21 cellular contexts compared by ENCODE assay signal in the genomic region with DNA sequence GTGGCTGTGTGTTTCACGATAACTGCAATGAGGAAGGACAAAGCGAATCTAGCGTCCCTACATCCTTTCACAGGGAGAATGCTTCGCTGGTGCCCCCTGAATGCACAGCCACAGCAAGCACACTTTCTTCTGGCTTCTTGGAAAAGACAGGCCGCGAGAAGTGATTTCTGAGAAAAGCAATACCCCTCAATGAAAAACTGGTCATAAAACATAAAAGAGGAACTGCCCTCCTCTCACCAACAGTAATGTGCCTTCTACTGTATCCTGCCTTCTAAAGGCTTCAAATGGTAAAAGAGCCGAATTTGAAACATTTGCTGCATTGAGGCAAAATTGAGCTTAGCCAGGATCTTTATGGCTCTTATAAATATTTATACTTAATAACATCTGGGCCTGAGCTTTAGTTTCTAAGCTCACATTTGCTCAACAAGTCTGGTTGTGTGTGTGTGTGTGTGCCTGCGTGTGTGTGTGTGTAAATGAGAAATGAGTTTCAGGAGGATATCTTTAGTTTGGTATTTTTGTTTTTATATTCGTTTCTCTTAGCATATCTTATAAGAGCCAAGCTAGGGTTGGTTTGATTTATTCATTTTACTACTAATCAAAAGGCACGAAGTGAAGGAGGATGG.
A peak's percentile ranks its signal among the peaks of the same experiment; 100 is the strongest.
DNase-seq lines count a peak whose midpoint lies in the region; TF ChIP-seq lines count a peak whose summit lies in the region.
"Had no signal": no experiment of that assay in that cellular context is flagged by ENCODE, and none has a peak within 500 bp of the region (broad histone marks: within the 10 kb centered on the region; RNA-seq: fewer than 3 reads in every experiment).

No MANE protein-coding gene starts in this region.

- CTCF ChIA-PET in mammary epithelial cell (lab: Charles Lee; ENCODE audit: low non-redundant PET), result no interaction called here

- no peaks in the 10 kb centered on the region for H4K20me1 ChIP-seq in mammary epithelial cell (ENCODE audit: insufficient read depth, low read length)
- no peaks in the 10 kb centered on the region for H4K20me1 ChIP-seq in OCI-LY3 (ENCODE audit: insufficient read depth, low read length)

- no peaks in the 10 kb centered on the region for H3K36me3 ChIP-seq in breast epithelium
- H3K36me3 ChIP-seq in mammary epithelial cell (ENCODE audit: insufficient read depth, low read length), result no peaks in the 10 kb centered on the region
- no peaks in the 10 kb centered on the region for H3K36me3 ChIP-seq in OCI-LY3 (replicated peaks; ENCODE audit: low read depth, low read length)
- H3K36me3 ChIP-seq in esophagus squamous epithelium, result no peaks in the 10 kb centered on the region
- H3K36me3 ChIP-seq in stomach smooth muscle (ENCODE audit: control insufficient read depth in 2 of 2, insufficient read depth in 2 of 2, low read length in 2 of 2), result no peaks in the 10 kb centered on the region
- H3K36me3 ChIP-seq: tibial nerve had no signal

- no TSS peak for BruUV-seq in mammary epithelial cell (replicated peaks; lab: Mats Ljungman, UMichigan)

- H3K4me1 ChIP-seq in breast epithelium (no peaks in the 10 kb centered on the region), mammary epithelial cell (ENCODE audit: insufficient read depth, low read length) (no peaks in the 10 kb centered on the region), OCI-LY3 (ENCODE audit: low read length) (peaks cover 9% of the 10 kb centered on the region; the same call in 1 of the 2 replicates), esophagus squamous epithelium (peaks cover 0 to 37% (median 14%) of the 10 kb centered on the region in 3 donors), stomach smooth muscle (ENCODE audit: control insufficient read depth, insufficient read depth, low read length) (peaks cover 41% of the 10 kb centered on the region)

- dilution Hi-C loops in mammary epithelial cell (cut with HindIII; ENCODE audit: low sequenced_read_pairs), result no loop called here

- H3K27ac ChIP-seq in breast epithelium (peak overlapping the region; percentile 31 to 75), mammary epithelial cell (ENCODE audit: insufficient read depth, low read depth, low read length) (no peak overlapping the region), OCI-LY3 (ENCODE audit: low read length) (no peak overlapping the region), esophagus squamous epithelium (peak overlapping the region in 3 of 4 donors; percentile 46 to 84 (median 75)), stomach smooth muscle (ENCODE audit: low read length) (peak overlapping the region; percentile 37)

- no peak for TF ChIP-seq CTCF in breast epithelium (IDR thresholded peaks at IDR 0.05)
- TF ChIP-seq CTCF in mammary epithelial cell (conservative IDR thresholded peaks at IDR 0.05 in 1 of 2, IDR thresholded peaks at IDR 0.05 in 1 of 2; ENCODE audit: extremely low read depth in 1 of 2, insufficient read depth in 1 of 2, low read depth in 1 of 2, low read length in 2 of 2), result no peak
- TF ChIP-seq CTCF in OCI-LY3 (IDR thresholded peaks at IDR 0.05; ENCODE audit: low read depth, low read length), result no peak
- TF ChIP-seq CTCF in esophagus squamous epithelium (IDR thresholded peaks at IDR 0.05), result no peak

- H3K9ac ChIP-seq in mammary epithelial cell (ENCODE audit: insufficient read depth, low read length), result no peak overlapping the region
- H3K9ac ChIP-seq in OCI-LY3 (ENCODE audit: low read length), result no peak overlapping the region
- peak overlapping the region in 1 of 2 donors; percentile 29 for H3K9ac ChIP-seq in stomach smooth muscle (ENCODE audit: low read length in 2 of 2)

- no peak overlapping the region for H2AFZ ChIP-seq in mammary epithelial cell (ENCODE audit: low read depth, low read length)
- peak overlapping the region; percentile 56; the same call in 1 of the 2 replicates for H2AFZ ChIP-seq in OCI-LY3 (ENCODE audit: low read depth, low read length)

- H3K79me2 ChIP-seq in mammary epithelial cell (ENCODE audit: insufficient read depth, low read length) (no peaks in the 10 kb centered on the region), OCI-LY3 (ENCODE audit: low read length) (no peaks in the 10 kb centered on the region)

- H3K9me3 ChIP-seq in breast epithelium (no peaks in the 10 kb centered on the region), mammary epithelial cell (replicated peaks; ENCODE audit: insufficient read depth, low read length) (no peaks in the 10 kb centered on the region), OCI-LY3 (ENCODE audit: insufficient read depth, low read length) (no peaks in the 10 kb centered on the region), esophagus squamous epithelium (no peaks in the 10 kb centered on the region), stomach smooth muscle (ENCODE audit: control insufficient read depth in 2 of 2, low read length in 2 of 2) (no peaks in the 10 kb centered on the region)
- H3K9me3 ChIP-seq: tibial nerve had no signal

- no peak overlapping the region for H3K4me2 ChIP-seq in mammary epithelial cell (ENCODE audit: insufficient read depth, low read depth, low read length)
- H3K4me2 ChIP-seq in OCI-LY3 (ENCODE audit: low read length), result peak overlapping the region; percentile 63

- in situ Hi-C loops in mammary epithelial cell (cut with MboI; ENCODE audit: low sequenced_read_pairs in 2 of 2), result loop anchor here in 1 of 2 donors (5.0 to 10.0 kb wide), 2 partner anchors 95 to 508 kb away; no protein-coding TSS in a partner anchor

- H3K27me3 ChIP-seq in breast epithelium (no peaks in the 10 kb centered on the region), mammary epithelial cell (ENCODE audit: insufficient read depth, low read length) (no peaks in the 10 kb centered on the region), OCI-LY3 (ENCODE audit: low read depth, low read length) (peaks cover 12% of the 10 kb centered on the region; the same call in 1 of the 2 replicates), esophagus squamous epithelium (no peaks in the 10 kb centered on the region), stomach smooth muscle (ENCODE audit: control insufficient read depth in 1 of 2, insufficient read depth in 2 of 2, low read length in 2 of 2) (no peaks in the 10 kb centered on the region)
- H3K27me3 ChIP-seq: tibial nerve had no signal

- DNase-seq in breast epithelium (ENCODE audit: low spot score in 2 of 2) (no peak), mammary epithelial cell (no peak), esophagus squamous epithelium (lab: John Stamatoyannopoulos, UW) (no peak), NCI-H1694 (lab: John Stamatoyannopoulos, UW) (no peak), NCI-H2029 (lab: John Stamatoyannopoulos, UW) (no peak)
- no peak for DNase-seq in effector CD4-positive, alpha-beta T cell
- DNase-seq: activated gamma-delta T cell; amygdala; CD4-positive, alpha-beta T cell; cerebellar nuclear complex; DMS53; effector memory CD4-positive, alpha-beta T cell; GOT3; NCI-H2029 treated with DMSO at 0.1 percent for 48 hours; NCI-H446 treated with DMSO at 0.1 percent for 48 hours; NK-92 treated with Interleukin-12 subunit alpha and Interleukin-12 subunit beta, amount 100 ng/mL, for 24 hours; stimulated activated naive B cell treated with anti-CD40 and anti-IgM and Interleukin-4, amounts not matched to agents 10 μg/mL and 1 μg/mL and 100 μg/mL, for 72 hours; T-helper 17 cell had no signal

- no peak for TF ChIP-seq POLR2A in breast epithelium (IDR thresholded peaks at IDR 0.05)
- no peak for TF ChIP-seq POLR2A in esophagus squamous epithelium (IDR thresholded peaks at IDR 0.05)

- intact Hi-C loops in breast epithelium (cut with DNase I; ENCODE audit: low total_unique reads) (no loop called here), mammary epithelial cell (cut with micrococcal nuclease) (loop anchor here (5.0 to 10.0 kb wide), 2 partner anchors 258 to 1790 kb away; no protein-coding TSS in a partner anchor), esophagus squamous epithelium (cut with DNase I) (no loop called here)

- 67% methylated on average over 10 of the region's 10 CpGs for WGBS in mammary epithelial cell (ENCODE audit: low coverage, missing lambda C conversion rate)
- 46 to 72% methylated on average over 7 to 10 of the region's 10 CpGs for WGBS in esophagus squamous epithelium, 2 donors

- H3K4me3 ChIP-seq in breast epithelium (no peak overlapping the region), mammary epithelial cell (replicated peaks in 1 of 3; ENCODE audit: insufficient read depth in 1 of 3, low read depth in 2 of 3, low read length in 3 of 3) (no peak overlapping the region), OCI-LY3 (ENCODE audit: low read length) (peak overlapping the region; percentile 44; the same call in 1 of the 2 replicates), esophagus squamous epithelium (no peak overlapping the region), stomach smooth muscle (ENCODE audit: low read length in 2 of 2) (no peak overlapping the region)
- H3K4me3 ChIP-seq: tibial nerve had no signal

Comparison
In these comparisons a context has a peak if more than half of its experiments do, and no peak if none do; other contexts are left out.
1. H3K27ac ChIP-seq: peak in breast epithelium (2 of 2), esophagus squamous epithelium (3 of 4) and stomach smooth muscle (single experiment); none in mammary epithelial cell (single experiment) and OCI-LY3 (single experiment).